Comparison of ENCODE assay signal across 20 cellular contexts in the genomic region with DNA sequence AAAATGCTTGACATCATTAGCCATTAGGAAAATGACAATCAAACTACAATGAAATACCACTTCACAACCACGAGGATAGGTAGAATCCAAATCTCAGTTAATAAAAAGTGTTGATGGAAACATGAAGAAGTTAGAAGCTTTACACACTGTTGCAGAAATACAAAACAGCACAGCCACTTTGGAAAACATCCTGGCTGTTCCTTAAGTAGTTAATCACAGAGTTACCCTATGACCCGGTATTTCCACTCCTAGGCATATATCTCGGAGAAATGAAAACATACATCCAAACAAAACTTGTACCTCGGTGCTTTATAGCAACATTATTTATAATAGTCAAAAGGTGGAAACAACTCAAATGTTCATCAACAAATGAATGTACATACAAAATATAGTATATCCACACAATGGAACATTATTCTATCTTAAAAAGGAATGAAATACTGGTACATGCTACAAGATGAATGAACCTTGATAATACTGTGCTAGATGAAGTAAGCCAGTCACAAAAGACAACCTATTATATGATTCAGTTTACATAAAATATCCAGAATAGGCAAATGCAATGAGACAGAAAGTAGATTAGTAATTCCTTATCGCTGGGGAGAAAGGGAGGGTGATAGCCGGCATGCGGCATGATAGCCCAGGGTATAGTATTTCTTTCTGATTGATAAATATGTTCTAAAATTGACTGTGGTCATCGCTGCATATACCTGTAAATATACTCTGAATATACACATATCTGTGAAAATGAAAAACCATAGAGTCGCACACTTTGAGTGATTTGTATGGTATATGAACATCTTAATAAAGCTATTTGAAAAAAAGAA. TPM values are rescaled to one million over a fixed set of nuclear protein-coding genes. Genes with fewer than 3 reads are reported as not detected.
DNase-seq lines count a peak whose midpoint lies in the region; ATAC-seq and TF ChIP-seq lines count a peak whose summit lies in the region.
"Had no signal": no experiment of that assay in that cellular context is flagged by ENCODE, and none has a peak within 500 bp of the region (broad histone marks: within the 10 kb centered on the region; RNA-seq: fewer than 3 reads in every experiment).

No MANE protein-coding gene starts in this region.

- POLR2A ChIA-PET in PC-9 (lab: Charles Lee; ENCODE audit: unreplicated experiment), result no interaction called here

- no TSS peak for BruUV-seq in PC-9 (replicated peaks; lab: Mats Ljungman, UMichigan)

- H3K9me2 ChIP-seq in PC-9 (ENCODE audit: insufficient read depth) (no peaks in the 10 kb centered on the region), MM.1S (replicated peaks; ENCODE audit: insufficient read depth, low read length) (no peaks in the 10 kb centered on the region)

- peaks cover 11% of the 10 kb centered on the region; the same call in 1 of the 2 replicates for H3F3A ChIP-seq in PC-9 (ENCODE audit: insufficient read depth, low read depth)
- no peaks in the 10 kb centered on the region for H3F3A ChIP-seq in MM.1S (ENCODE audit: insufficient read depth, low read length)

- CTCF ChIA-PET in PC-9 (lab: Charles Lee), result no interaction called here

- H2AFZ ChIP-seq in PC-9 (no peak overlapping the region), MM.1S (ENCODE audit: low read length) (no peak overlapping the region)

- H4K20me1 ChIP-seq in PC-9 (ENCODE audit: insufficient read depth) (no peaks in the 10 kb centered on the region), MM.1S (ENCODE audit: insufficient read depth, low read length) (no peaks in the 10 kb centered on the region)

- intact Hi-C loops in PC-9 (cut with micrococcal nuclease; ENCODE audit: unreplicated experiment), result no loop called here

- peak overlapping the region; percentile 79 for H3K4me2 ChIP-seq in PC-9
- H3K4me2 ChIP-seq in MM.1S (ENCODE audit: low read depth, low read length), result no peak overlapping the region

- TF ChIP-seq CTCF in PC-9 (conservative IDR thresholded peaks at IDR 0.05) (no peak), MM.1S (IDR thresholded peaks at IDR 0.05; ENCODE audit: low read length) (no peak)

- H3K27me3 ChIP-seq in HUES48 (ENCODE audit: control insufficient read depth, insufficient read depth, low read length) (no peaks in the 10 kb centered on the region), PC-9 (ENCODE audit: insufficient read depth, low read depth) (no peaks in the 10 kb centered on the region), iPS-15b (ENCODE audit: control insufficient read depth, insufficient read depth, low read length) (peaks cover 5% of the 10 kb centered on the region), MM.1S (replicated peaks; ENCODE audit: insufficient read depth, low read length) (no peaks in the 10 kb centered on the region)
- H3K27me3 ChIP-seq: right lobe of liver had no signal

- H3K4me3 ChIP-seq in HUES48 (ENCODE audit: low read depth, low read length) (peak overlapping the region; percentile 80), PC-9 (peak overlapping the region; percentile 97), iPS-15b (ENCODE audit: low read depth, low read length) (peak overlapping the region; percentile 96), MM.1S (ENCODE audit: low read length) (no peak overlapping the region)
- H3K4me3 ChIP-seq: right lobe of liver had no signal

- DNase-seq in NCI-H2029 treated with DMSO at 0.1 percent for 48 hours (lab: John Stamatoyannopoulos, UW) (peak; percentile 18), NCI-H2029 (lab: John Stamatoyannopoulos, UW) (no peak), PC-9 (no peak), MM.1S (no peak)
- DNase-seq in activated T-cell treated with anti-CD3 and anti-CD28 coated beads, Interleukin-2, amount 50 U/mL, for 1 hour, result no peak
- DNase-seq: activated CD8-positive, alpha-beta memory T cell treated with anti-CD3 and anti-CD28 coated beads for 24 hours; anterior cingulate cortex; DMS79; left cardiac atrium; NCI-H1930; NCI-H774; right lobe of liver; SW 1271 had no signal

- H3K27ac ChIP-seq in HUES48 (ENCODE audit: low read depth, low read length), result no peak overlapping the region
- no peak overlapping the region for H3K27ac ChIP-seq in PC-9
- H3K27ac ChIP-seq in MM.1S (ENCODE audit: low read length), result no peak overlapping the region
- H3K27ac ChIP-seq: C4-2B, right lobe of liver had no signal

- no peaks in the 10 kb centered on the region for H3K36me3 ChIP-seq in HUES48 (ENCODE audit: control insufficient read depth, insufficient read depth, low read length)
- peaks cover 5% of the 10 kb centered on the region; the same call in 1 of the 2 replicates for H3K36me3 ChIP-seq in PC-9 (ENCODE audit: low read depth)
- no peaks in the 10 kb centered on the region for H3K36me3 ChIP-seq in iPS-15b (ENCODE audit: control insufficient read depth, insufficient read depth, low read length)
- no peaks in the 10 kb centered on the region for H3K36me3 ChIP-seq in MM.1S (replicated peaks; ENCODE audit: insufficient read depth, low read length)
- H3K36me3 ChIP-seq: right lobe of liver had no signal

- ATAC-seq in GM21717 (IDR thresholded peaks at IDR 0.05; ENCODE audit: unreplicated experiment), result no peak
- ATAC-seq: left cardiac atrium, right lobe of liver had no signal

- H3K9ac ChIP-seq in HUES48 (ENCODE audit: low read depth, low read length) (no peak overlapping the region), iPS-15b (ENCODE audit: low read depth, low read length) (no peak overlapping the region), MM.1S (ENCODE audit: low read length) (no peak overlapping the region)

- H3K9me3 ChIP-seq in HUES48 (ENCODE audit: control insufficient read depth, insufficient read depth, low read length) (peaks cover 11% of the 10 kb centered on the region), PC-9 (ENCODE audit: insufficient read depth, low read depth) (0 out of 2 replicates have a peak, but pooled peaks cover 4% of the 10 kb centered on the region), iPS-15b (ENCODE audit: control insufficient read depth, insufficient read depth, low read length) (no peaks in the 10 kb centered on the region), MM.1S (replicated peaks; ENCODE audit: insufficient read depth, low read length) (no peaks in the 10 kb centered on the region)
- H3K9me3 ChIP-seq: right lobe of liver had no signal

- H3K4me1 ChIP-seq in HUES48 (ENCODE audit: control insufficient read depth, insufficient read depth, low read length) (peaks cover 25% of the 10 kb centered on the region), PC-9 (replicated peaks; ENCODE audit: insufficient read depth) (peaks cover 30% of the 10 kb centered on the region), iPS-15b (ENCODE audit: control insufficient read depth, insufficient read depth, low read length) (peaks cover 6% of the 10 kb centered on the region), MM.1S (ENCODE audit: low read length) (no peaks in the 10 kb centered on the region)

- peaks cover 65% of the 10 kb centered on the region for H3K79me2 ChIP-seq in PC-9 (ENCODE audit: low read depth)
- no peaks in the 10 kb centered on the region for H3K79me2 ChIP-seq in MM.1S (ENCODE audit: low read length)

RNA-seq across cellular contexts. Expression of gene VWDE, which starts 1.9 kb away (rescaled TPM):
- 27.3 and 28.8 TPM in 2 replicates for total RNA-seq in PC-9 (2021)
- total RNA-seq: A172, chondrocyte, RPMI7951 had no signal
